13 cellular contexts compared by ENCODE assay signal in the genomic region with DNA sequence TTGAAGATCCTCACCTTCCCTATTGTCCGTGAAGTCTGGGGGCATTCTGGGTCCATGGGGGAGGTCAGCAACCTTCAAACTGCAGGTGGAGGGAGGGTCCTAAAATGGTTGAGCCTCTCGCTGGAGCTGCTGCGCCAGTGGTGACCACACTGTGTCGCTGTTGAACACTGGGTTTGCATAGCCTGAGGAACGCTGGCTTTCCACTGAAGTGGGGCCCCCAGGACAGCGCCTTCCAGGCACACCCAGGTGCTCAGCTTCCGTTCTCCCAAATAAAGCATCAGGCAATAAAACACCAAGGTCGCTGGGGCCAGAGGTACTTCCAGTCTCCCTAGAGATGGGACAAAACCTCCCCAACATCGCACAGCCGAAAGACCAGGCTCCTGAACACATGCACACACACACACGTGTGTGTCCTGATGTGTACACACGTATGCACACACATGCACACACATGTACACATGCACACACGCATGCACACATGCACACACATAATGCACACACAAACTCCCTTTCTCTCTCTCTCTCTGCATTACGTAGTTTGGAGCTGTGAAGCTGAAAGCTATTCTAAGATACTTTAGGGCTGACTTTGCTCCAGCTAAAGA.
DNase-seq lines count a peak whose midpoint lies in the region; ATAC-seq and TF ChIP-seq lines count a peak whose summit lies in the region.
"Had no signal": no experiment of that assay in that cellular context is flagged by ENCODE, and none has a peak within 500 bp of the region (broad histone marks: within the 10 kb centered on the region; RNA-seq: fewer than 3 reads in every experiment).

No MANE protein-coding gene starts in this region.

- 54 to 57% methylated on average over 12 to 14 of the region's 14 CpGs for WGBS in body of pancreas, 2 donors

- H3K4me3 Mint-ChIP-seq in neural crest cell: no peak overlapping the region

- peaks cover 5% of the 10 kb centered on the region for H3K4me1 Mint-ChIP-seq in neural crest cell

- peaks cover 3% of the 10 kb centered on the region for H3K36me3 Mint-ChIP-seq in neural crest cell (ENCODE audit: low read depth)

- H3K36me3 ChIP-seq in Karpas-422 (ENCODE audit: insufficient read depth, low read length) (no peaks in the 10 kb centered on the region; the same call in 1 of the 2 replicates), body of pancreas (replicated peaks in 1 of 2; ENCODE audit: insufficient read depth in 1 of 2, low read depth in 2 of 2) (no peaks in the 10 kb centered on the region)
- H3K36me3 ChIP-seq: heart right ventricle had no signal

- no peaks in the 10 kb centered on the region for H3K79me2 ChIP-seq in Karpas-422 (ENCODE audit: low read length)

- peaks cover 58% of the 10 kb centered on the region for H3K27me3 Mint-ChIP-seq in neural crest cell (ENCODE audit: low read depth)

- peak overlapping the region; percentile 43 for H3K27ac Mint-ChIP-seq in neural crest cell (ENCODE audit: unreplicated experiment)

- no peak overlapping the region for H3K9ac ChIP-seq in Karpas-422 (ENCODE audit: low read length)

- H3K9me3 ChIP-seq in Karpas-422 (ENCODE audit: low read length) (peaks cover 8% of the 10 kb centered on the region), body of pancreas (peaks cover 0 to 3% (median 0%) of the 10 kb centered on the region in 3 donors)

- peaks cover 7% of the 10 kb centered on the region for H3K9me3 Mint-ChIP-seq in neural crest cell

- H3K27me3 ChIP-seq in Karpas-422 (ENCODE audit: low read length): no peaks in the 10 kb centered on the region
- H3K27me3 ChIP-seq in body of pancreas: no peaks in the 10 kb centered on the region

- H3K4me3 ChIP-seq in Karpas-422 (ENCODE audit: low read length) (no peak overlapping the region), body of pancreas (no peak overlapping the region)
- H3K4me3 ChIP-seq: heart right ventricle had no signal

- H3K9me2 ChIP-seq in Karpas-422 (replicated peaks; ENCODE audit: insufficient read depth, low read length): no peaks in the 10 kb centered on the region

- no peak overlapping the region for H2AFZ ChIP-seq in Karpas-422 (ENCODE audit: low read length)

- no peak for ATAC-seq in body of pancreas
- ATAC-seq: heart right ventricle had no signal

- DNase-seq in Karpas-422: peak; percentile 51
- peak; percentile 55 for DNase-seq in ecto neural progenitor cell (ENCODE audit: low spot score)
- DNase-seq in neural crest cell (ENCODE audit: low read depth, low spot score): no peak
- DNase-seq in AG08395 (ENCODE audit: low spot score): no peak
- no peak for DNase-seq in NK-92 (lab: John Stamatoyannopoulos, UW; ENCODE audit: unreplicated experiment)
- DNase-seq in body of pancreas: no peak
- DNase-seq in effector CD4-positive, alpha-beta T cell: no peak
- DNase-seq: activated CD8-positive, alpha-beta memory T cell treated with anti-CD3 and anti-CD28 coated beads, Interleukin-2, amount 50 U/mL, for 4 hours; GDM1; heart right ventricle; KG1; SW 1271 had no signal

- H3K27ac ChIP-seq in Karpas-422 (ENCODE audit: low read length): no peak overlapping the region
- H3K27ac ChIP-seq in body of pancreas: no peak overlapping the region

- intact Hi-C loops in body of pancreas (cut with DNase I): loop anchor here (5.0 to 10.0 kb wide), 2 partner anchors 197 to 745 kb away; no protein-coding TSS in a partner anchor

- no peaks in the 10 kb centered on the region for H3K4me1 ChIP-seq in Karpas-422 (ENCODE audit: low read length)
- H3K4me1 ChIP-seq in body of pancreas: no peaks in the 10 kb centered on the region

- no peaks in the 10 kb centered on the region for H4K20me1 ChIP-seq in Karpas-422 (ENCODE audit: insufficient read depth, low read depth, low read length)

- TF ChIP-seq CTCF in GM12872 (IDR thresholded peaks at IDR 0.05; ENCODE audit: insufficient read depth, low read depth, low read length): peak; percentile 50; the same call in 2 of the 3 replicates
- TF ChIP-seq CTCF in neural crest cell (conservative IDR thresholded peaks at IDR 0.05): peak; percentile 53
- no peak for TF ChIP-seq CTCF in body of pancreas (IDR thresholded peaks at IDR 0.05)

- no peak for TF ChIP-seq POLR2A in body of pancreas (IDR thresholded peaks at IDR 0.05)

- no peak overlapping the region for H3K4me2 ChIP-seq in Karpas-422 (ENCODE audit: low read depth, low read length, poor library complexity, severe bottlenecking)

Comparison
In these comparisons a context has a peak if more than half of its experiments do, and no peak if none do; other contexts are left out.
1. CTCF ChIP-seq: peak in GM12872 (single experiment) and neural crest cell (single experiment); none in body of pancreas (0 of 7).
2. DNase-seq: peak in Karpas-422 (single experiment) and ecto neural progenitor cell (single experiment); none in neural crest cell (single experiment), AG08395 (single experiment), NK-92 (single experiment), body of pancreas (0 of 4) and effector CD4-positive, alpha-beta T cell (single experiment).